In genomic region chr5:10315824-10316509, GRCh38 we compare ENCODE assay signal across 2 cellular contexts.
A peak's percentile ranks its signal among the peaks of the same experiment; 100 is the strongest.
TF ChIP-seq lines count a peak whose summit lies in the region.

No MANE protein-coding gene starts in this region.

TF ChIP-seq in HepG2, 621 proteins besides CTCF, POLR2A, EP300 and RAD21 (continues in another document):
- no peak for TF ChIP-seq HMG20A (CRISPR knock-in tag; IDR thresholded peaks at IDR 0.05; ENCODE audit: borderline replicate concordance)
- TF ChIP-seq CENPBD1 (CRISPR knock-in tag; IDR thresholded peaks at IDR 0.05; ENCODE audit: borderline replicate concordance, low read depth): no peak
- no peak for TF ChIP-seq RORA (CRISPR knock-in tag; IDR thresholded peaks at IDR 0.05)
- no peak for TF ChIP-seq DR1 (CRISPR knock-in tag; IDR thresholded peaks at IDR 0.05)
- peak; percentile 77 for TF ChIP-seq NFYC (CRISPR knock-in tag; IDR thresholded peaks at IDR 0.05)
- TF ChIP-seq NAIF1 (CRISPR knock-in tag; IDR thresholded peaks at IDR 0.05; ENCODE audit: borderline replicate concordance): peak; percentile 93
- no peak for TF ChIP-seq ATF2 (CRISPR knock-in tag; IDR thresholded peaks at IDR 0.05)
- TF ChIP-seq NCOA1 (CRISPR knock-in tag; IDR thresholded peaks at IDR 0.05): no peak
- peak; percentile 68 for TF ChIP-seq NFYB (CRISPR knock-in tag; IDR thresholded peaks at IDR 0.05)
- TF ChIP-seq ZNF816 (CRISPR knock-in tag; IDR thresholded peaks at IDR 0.05; ENCODE audit: borderline replicate concordance): no peak
- TF ChIP-seq NRL (CRISPR knock-in tag; IDR thresholded peaks at IDR 0.05; ENCODE audit: borderline replicate concordance): no peak
- peak; percentile 72 for TF ChIP-seq HNRNPLL (IDR thresholded peaks at IDR 0.05; ENCODE audit: low read depth, low read length, poor library complexity, severe bottlenecking)
- peak; percentile 83 for TF ChIP-seq PBX2 (CRISPR knock-in tag; IDR thresholded peaks at IDR 0.05)
- no peak for TF ChIP-seq ZNF616 (CRISPR knock-in tag; IDR thresholded peaks at IDR 0.05; ENCODE audit: low read depth)
- TF ChIP-seq ZNF687 (CRISPR knock-in tag; IDR thresholded peaks at IDR 0.05): peak; percentile 29
- TF ChIP-seq REL (CRISPR knock-in tag; conservative IDR thresholded peaks at IDR 0.05): no peak
- no peak for TF ChIP-seq RARA (CRISPR knock-in tag; IDR thresholded peaks at IDR 0.05)
- no peak for TF ChIP-seq PLSCR1 (CRISPR knock-in tag; IDR thresholded peaks at IDR 0.05; ENCODE audit: borderline replicate concordance)
- TF ChIP-seq ZFYVE20 (CRISPR knock-in tag; IDR thresholded peaks at IDR 0.05; ENCODE audit: borderline replicate concordance, low read depth): no peak

TF ChIP-seq in GM12878, 131 proteins besides CTCF, POLR2A, EP300 and RAD21:
- TF ChIP-seq E2F4 (IDR thresholded peaks at IDR 0.05; ENCODE audit: low read depth, low read length) (no peak), PBX3 (IDR thresholded peaks at IDR 0.05; ENCODE audit: insufficient replicate concordance, low read depth, low read length) (peak; percentile 24), NRF1 (conservative IDR thresholded peaks at IDR 0.05; ENCODE audit: low read depth, low read length) (no peak), FOS (IDR thresholded peaks at IDR 0.05; ENCODE audit: borderline replicate concordance, extremely low read depth, insufficient read length) (no peak), CBX5 (IDR thresholded peaks at IDR 0.05; ENCODE audit: low read depth) (no peak), CHD1 (IDR thresholded peaks at IDR 0.05; ENCODE audit: low read depth, low read length) (no peak), TCF7 (IDR thresholded peaks at IDR 0.05; ENCODE audit: borderline replicate concordance) (no peak), ZZZ3 (IDR thresholded peaks at IDR 0.05; ENCODE audit: control insufficient read depth, insufficient read length, low read depth) (no peak), FOXK2 (IDR thresholded peaks at IDR 0.05) (no peak), GABPA (IDR thresholded peaks at IDR 0.05; ENCODE audit: low read depth) (no peak), ZBTB40 (IDR thresholded peaks at IDR 0.05; ENCODE audit: borderline replicate concordance) (no peak), PKNOX1 (IDR thresholded peaks at IDR 0.05) (peak; percentile 51; the same call in 1 of the 2 replicates), CEBPZ (IDR thresholded peaks at IDR 0.05; ENCODE audit: low read depth, low read length) (no peak)
TF ChIP-seq in GM12878: peak in this region for 2.
